ENCODE assay signal across 11 cellular contexts in genomic region chr11:94593030-94593429, GRCh38. TPM values are rescaled to one million over a fixed set of nuclear protein-coding genes. Genes with fewer than 3 reads are reported as not detected.
DNase-seq lines count a peak whose midpoint lies in the region; ATAC-seq, FAIRE-seq and TF ChIP-seq lines count a peak whose summit lies in the region.
"Had no signal": no experiment of that assay in that cellular context is flagged by ENCODE, and none has a peak within 500 bp of the region (broad histone marks: within the 10 kb centered on the region; RNA-seq: fewer than 3 reads in every experiment).

No MANE protein-coding gene starts in this region.

- FAIRE-seq in frontal cortex (lab: Jason Lieb, UNC), result no peak

- no peak for TF ChIP-seq CTCF in AG10803 (conservative IDR thresholded peaks at IDR 0.05; ENCODE audit: low read length)

- peak; percentile 43 for DNase-seq in AG10803 (ENCODE audit: low read depth)
- peak; percentile 17 for DNase-seq in HT1080 (ENCODE audit: low read depth)
- no peak for DNase-seq in activated gamma-delta T cell (lab: John Stamatoyannopoulos, UW)
- no peak for DNase-seq in stimulated activated CD4-positive, alpha-beta T cell treated with anti-CD3 and anti-CD28 coated beads, Interleukin-15, amount 100 ng/mL, for 24 hours
- no peak for DNase-seq in frontal cortex (ENCODE audit: low spot score in 2 of 2)
- no peak for DNase-seq in KG1 (lab: John Stamatoyannopoulos, UW)
- DNase-seq: dorsolateral prefrontal cortex; naive thymus-derived CD8-positive, alpha-beta T cell; NCI-H748 treated with DMSO at 0.1 percent for 48 hours had no signal

- no peak overlapping the region for H3K4me3 ChIP-seq in AG10803 (ENCODE audit: low read length)
- H3K4me3 ChIP-seq: dorsolateral prefrontal cortex had no signal

- ATAC-seq in GM19351 (IDR thresholded peaks at IDR 0.05; ENCODE audit: unreplicated experiment), result peak; percentile 78
- peak; percentile 63 for ATAC-seq in HG02840 (IDR thresholded peaks at IDR 0.05; ENCODE audit: low FRiP score, unreplicated experiment)
- ATAC-seq: naive thymus-derived CD8-positive, alpha-beta T cell had no signal

RNA-seq across cellular contexts. Expression of gene PIWIL4, which starts 25.9 kb away (rescaled TPM):
- total RNA-seq in HT1080 (2014; rRNA removed; shearing (Covaris generic)), result 0.03 and 0.43 TPM in 2 replicates
- 0.12 TPM in 1 of 2 replicates, not detected in the other for polyA plus RNA-seq in HT1080 (2015; cell fraction: cytosol; rRNA removed)
- polyA plus RNA-seq in HT1080 (2015; cell fraction: nucleus; rRNA removed), result 0.86 and 1.6 TPM in 2 replicates
- 7.7 TPM for total RNA-seq in frontal cortex

RNA-seq across cellular contexts. Expression of gene FUT4, which starts 49.3 kb away (rescaled TPM):
- total RNA-seq in HT1080 (2014; rRNA removed; shearing (Covaris generic)), result 1.8 and 2.3 TPM in 2 replicates
- polyA plus RNA-seq in HT1080 (2015; cell fraction: cytosol; rRNA removed), result 3.9 and 4.3 TPM in 2 replicates
- 4.0 and 5.6 TPM in 2 replicates for polyA plus RNA-seq in HT1080 (2015; cell fraction: nucleus; rRNA removed)
- total RNA-seq in frontal cortex, result 7.3 TPM

Comparison
In these comparisons a context has a peak if more than half of its experiments do, and no peak if none do; other contexts are left out.
1. DNase-seq: peak in AG10803 (single experiment) and HT1080 (single experiment); none in activated gamma-delta T cell (single experiment), stimulated activated CD4-positive, alpha-beta T cell treated with anti-CD3 and anti-CD28 coated beads, Interleukin-15, amount 100 ng/mL, for 24 hours (single experiment), frontal cortex (0 of 2) and KG1 (single experiment).